10 cellular contexts compared by ENCODE assay signal in the genomic region with DNA sequence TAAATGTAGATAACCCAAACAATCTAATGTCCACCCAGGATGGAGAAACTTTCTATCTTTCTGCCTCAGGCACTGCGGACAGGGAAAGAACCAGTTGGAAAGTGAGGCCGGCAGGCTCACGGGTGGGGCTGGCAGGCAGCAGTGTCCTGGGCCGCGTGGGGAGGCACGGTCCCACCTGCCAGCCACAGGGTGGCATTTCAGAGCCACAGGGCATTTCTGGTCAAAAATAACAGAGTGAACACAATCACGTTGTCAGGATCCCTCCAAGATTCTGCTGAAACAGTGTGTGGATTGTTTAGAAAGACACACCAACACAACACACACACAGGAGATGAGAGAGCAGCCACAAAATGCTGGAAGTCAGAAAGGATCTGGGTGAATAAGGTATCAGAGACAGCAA.
DNase-seq lines count a peak whose midpoint lies in the region; ATAC-seq and TF ChIP-seq lines count a peak whose summit lies in the region.
"Had no signal": no experiment of that assay in that cellular context is flagged by ENCODE, and none has a peak within 500 bp of the region (broad histone marks: within the 10 kb centered on the region; RNA-seq: fewer than 3 reads in every experiment).

No MANE protein-coding gene starts in this region.

- H4K8ac ChIP-seq in H9 (replicated peaks; ENCODE audit: insufficient read length, low read depth, low read length), result no peak overlapping the region

- no peak overlapping the region for H4K5ac ChIP-seq in H9 (ENCODE audit: insufficient read length, low read depth, low read length)

- H3K4me1 Mint-ChIP-seq in H9, result peaks cover 43 to 65% of the 10 kb centered on the region in 2 experiments
- H3K4me1 Mint-ChIP-seq in activated naive CD8-positive, alpha-beta T cell treated with anti-CD3 and anti-CD28 coated beads, Interleukin-2, amount 50 U/mL, for 24 hours, result peaks cover 66% of the 10 kb centered on the region

- no peak overlapping the region for H2BK15ac ChIP-seq in H9 (ENCODE audit: low read depth, low read length)

- peaks cover 1% of the 10 kb centered on the region; the same call in 1 of the 2 replicates for H3K79me2 ChIP-seq in H9 (ENCODE audit: insufficient read depth, low read length)

- no peak overlapping the region for H3K27ac ChIP-seq in H9 (ENCODE audit: insufficient read length, low read depth, low read length)
- H3K27ac ChIP-seq in spleen, result peak overlapping the region in 3 of 8 donors; percentile 78 to 93 (median 90)

- H3T11ph ChIP-seq in H9 (ENCODE audit: low read length), result no peak overlapping the region

- no peak overlapping the region for H2AFZ ChIP-seq in H9 (ENCODE audit: low read length)

- H3K4me3 ChIP-seq in spleen, result no peak overlapping the region

- intact Hi-C loops in spleen (cut with DNase I; ENCODE audit: low total_unique reads), result no loop called here

- H3K79me1 ChIP-seq in H9 (ENCODE audit: insufficient read depth, low read depth, low read length, poor library complexity, severe bottlenecking), result peaks cover 5% of the 10 kb centered on the region

- H2BK5ac ChIP-seq in H9 (ENCODE audit: insufficient read length, low read length), result no peak overlapping the region

- H3K4me2 ChIP-seq in H9 (ENCODE audit: insufficient read depth, insufficient read length, low read length), result no peak overlapping the region

- no peak overlapping the region for H3K4me3 Mint-ChIP-seq in H9
- no peak overlapping the region for H3K4me3 Mint-ChIP-seq in activated naive CD8-positive, alpha-beta T cell treated with anti-CD3 and anti-CD28 coated beads, Interleukin-2, amount 50 U/mL, for 24 hours

- H3K27me3 Mint-ChIP-seq in H9 (ENCODE audit: low read depth), result no peaks in the 10 kb centered on the region
- H3K27me3 Mint-ChIP-seq in activated naive CD8-positive, alpha-beta T cell treated with anti-CD3 and anti-CD28 coated beads, Interleukin-2, amount 50 U/mL, for 24 hours, result no peaks in the 10 kb centered on the region

- no peak overlapping the region for H3K4ac ChIP-seq in H9 (ENCODE audit: low read depth, low read length)

- H2BK120ac ChIP-seq in H9 (ENCODE audit: low read depth, low read length, poor library complexity, severe bottlenecking), result no peak overlapping the region

- no peak overlapping the region for H3K18ac ChIP-seq in H9 (ENCODE audit: insufficient read length, low read depth, low read length)

- H2BK12ac ChIP-seq in H9 (ENCODE audit: insufficient read length, low read depth, low read length), result no peak overlapping the region

- peaks cover 0 to 8% (median 0%) of the 10 kb centered on the region in 6 donors for H3K36me3 ChIP-seq in spleen

- no peaks in the 10 kb centered on the region for H3K36me3 Mint-ChIP-seq in H9 (ENCODE audit: insufficient read depth in 1 of 3, low read depth in 3 of 3)
- H3K36me3 Mint-ChIP-seq in activated naive CD8-positive, alpha-beta T cell treated with anti-CD3 and anti-CD28 coated beads, Interleukin-2, amount 50 U/mL, for 24 hours (ENCODE audit: low read depth), result no peaks in the 10 kb centered on the region

- H3K23me2 ChIP-seq in H9 (ENCODE audit: insufficient read length, low read depth, low read length, poor library complexity, severe bottlenecking), result no peaks in the 10 kb centered on the region

- H3K9me3 Mint-ChIP-seq in H9, result no peaks in the 10 kb centered on the region
- no peaks in the 10 kb centered on the region for H3K9me3 Mint-ChIP-seq in activated naive CD8-positive, alpha-beta T cell treated with anti-CD3 and anti-CD28 coated beads, Interleukin-2, amount 50 U/mL, for 24 hours
- H3K9me3 Mint-ChIP-seq: naive B cell had no signal

- no peak overlapping the region for H3K9ac ChIP-seq in H9 (ENCODE audit: extremely low read depth, insufficient read length, low read length)

- H4K20me1 ChIP-seq in H9 (ENCODE audit: control insufficient read depth, insufficient read depth, insufficient read length), result no peaks in the 10 kb centered on the region

- H3K14ac ChIP-seq in H9 (ENCODE audit: insufficient read depth, low read length), result peak overlapping the region; percentile 18; the same call in 1 of the 2 replicates

- no peak overlapping the region for H4K91ac ChIP-seq in H9 (ENCODE audit: insufficient read length, low read depth, low read length)

- no peak overlapping the region for H3K56ac ChIP-seq in H9 (ENCODE audit: insufficient read length, low read depth, low read length)

- peak overlapping the region in 1 of 3 experiments; percentile 49; a peak in 2 of 7 replicates for H3K27ac Mint-ChIP-seq in H9
- peak overlapping the region; percentile 32 for H3K27ac Mint-ChIP-seq in activated naive CD8-positive, alpha-beta T cell treated with anti-CD3 and anti-CD28 coated beads, Interleukin-2, amount 50 U/mL, for 24 hours

- no peak for ATAC-seq in activated naive CD8-positive, alpha-beta T cell treated with anti-CD3 and anti-CD28 coated beads, Interleukin-2, amount 50 U/mL, for 24 hours
- peak; percentile 22 for ATAC-seq in left lobe of liver
- ATAC-seq in GM21515 (IDR thresholded peaks at IDR 0.05; ENCODE audit: unreplicated experiment), result no peak

- H3K9me3 ChIP-seq in H9 (ENCODE audit: control insufficient read depth, low read depth, low read length), result no peaks in the 10 kb centered on the region
- no peaks in the 10 kb centered on the region for H3K9me3 ChIP-seq in spleen

- no CpG with 5 or more reads among the region's 7 CpGs for WGBS in H9 (ENCODE audit: extremely low coverage, insufficient read length, low lambda C conversion rate)
- WGBS in spleen, 5 donors, result 71 to 87% (median 77%) methylated on average over 7 of the region's 7 CpGs

- H3K27me3 ChIP-seq in H9 (ENCODE audit: insufficient read depth, low read length) (no peaks in the 10 kb centered on the region), spleen (replicated peaks in 1 of 7) (no peaks in the 10 kb centered on the region)

- no peak for TF ChIP-seq POLR2A in spleen (IDR thresholded peaks at IDR 0.05)

- DNase-seq in H9, result no peak
- no peak for DNase-seq in activated naive CD8-positive, alpha-beta T cell treated with anti-CD3 and anti-CD28 coated beads, Interleukin-2, amount 50 U/mL, for 24 hours
- DNase-seq in left lobe of liver (ENCODE audit: low spot score), result no peak
- DNase-seq in spleen, result peak; percentile 56
- no peak for DNase-seq in DMS53 (lab: John Stamatoyannopoulos, UW)
- DNase-seq in NCI-H2081 treated with DMSO at 0.1 percent for 48 hours (lab: John Stamatoyannopoulos, UW), result no peak
- no peak for DNase-seq in stimulated activated CD4-positive, alpha-beta T cell treated with anti-CD3 and anti-CD28 coated beads, Interleukin-4, amount 100 ng/mL, for 1 hour
- DNase-seq: GF-D8, naive B cell had no signal

- H3K4me1 ChIP-seq in H9 (ENCODE audit: insufficient read depth, low read length) (no peaks in the 10 kb centered on the region; the same call in 1 of the 2 replicates), spleen (peaks cover 38 to 99% (median 77%) of the 10 kb centered on the region in 6 donors)

- H2BK20ac ChIP-seq in H9 (ENCODE audit: low read depth, low read length, poor library complexity, severe bottlenecking), result no peak overlapping the region

- no peak for TF ChIP-seq CTCF in H9 (conservative IDR thresholded peaks at IDR 0.05)
- no peak for TF ChIP-seq CTCF in spleen (IDR thresholded peaks at IDR 0.05 in 8 of 11, conservative IDR thresholded peaks at IDR 0.05 in 3 of 11)

- no peak overlapping the region for H3K23ac ChIP-seq in H9 (ENCODE audit: insufficient read length, low read depth, low read length)

- no peak overlapping the region for H2AK5ac ChIP-seq in H9 (ENCODE audit: insufficient read length, low read length)
